ENCODE assay signal across 28 cellular contexts in the genomic region with DNA sequence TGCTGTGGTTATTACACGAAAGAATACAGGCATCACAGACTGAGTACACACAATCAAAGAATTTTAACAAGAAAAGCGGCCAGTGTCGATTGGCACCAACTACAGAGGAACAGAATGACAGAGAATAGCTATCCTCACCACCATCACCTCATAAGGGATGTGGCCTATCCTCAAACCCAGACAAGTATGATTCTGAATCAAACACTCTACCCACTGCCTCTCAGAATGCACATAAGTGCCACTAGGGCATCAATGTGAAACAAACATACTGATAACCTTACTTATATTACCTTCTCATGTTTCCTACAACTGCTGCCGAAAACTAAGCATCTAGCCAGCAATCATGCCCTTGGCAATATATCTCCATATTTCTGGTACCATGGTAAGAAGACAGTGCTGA.
"Had no signal": no experiment of that assay in that cellular context is flagged by ENCODE, and none has a peak within 500 bp of the region (broad histone marks: within the 10 kb centered on the region; RNA-seq: fewer than 3 reads in every experiment).

No MANE protein-coding gene starts in this region.

- H3K9me3 Mint-ChIP-seq: activated naive CD4-positive, alpha-beta T cell treated with anti-CD3 and anti-CD28 coated beads, Interleukin-2, amount 50 U/mL, for 72 hours; activated T-helper 1 cell treated with anti-CD3 and anti-CD28 coated beads, Interleukin-12 subunit alpha, Interleukin-12 subunit beta, Interleukin-2, Interleukin-4 antibody, amounts not matched to agents 30 ng/mL and 10 ng/mL and 1 ng/mL, durations not matched to agents 14 hours and 24 hours and 36 hours; effector memory CD8-positive, alpha-beta T cell; immature natural killer cell; naive thymus-derived CD4-positive, alpha-beta T cell; T-cell; T-helper 2 cell treated with Interferon-gamma antibody and Interleukin-4, amounts not matched to agents 5 μg/mL and 100 μg/mL, for 36 hours had no signal

- H3K4me1 Mint-ChIP-seq: immature natural killer cell; naive thymus-derived CD4-positive, alpha-beta T cell; T-cell had no signal

- FAIRE-seq: endothelial cell of umbilical vein, TTC549 had no signal

- H3K36me3 ChIP-seq: breast epithelium, colonic mucosa, upper lobe of left lung had no signal

- DNase-seq: activated CD4-positive, alpha-beta T cell treated with anti-CD3 and anti-CD28 coated beads, Interleukin-2, amount 50 U/mL, for 1 hour; activated CD4-positive, CD25-positive, alpha-beta regulatory T cell treated with anti-CD3 and anti-CD28 coated beads, Interleukin-2, amount 50 U/mL, for 72 hours; activated gamma-delta T cell treated with Interleukin-2 at 50 U/mL for 16 hours; colonic mucosa; dorsolateral prefrontal cortex; effector memory CD8-positive, alpha-beta T cell; foreskin melanocyte; immature natural killer cell; naive thymus-derived CD4-positive, alpha-beta T cell; retina; sigmoid colon; stimulated activated CD4-positive, alpha-beta T cell treated with anti-CD3 and anti-CD28 coated beads, Interleukin-2, amount 100 ng/mL, for 48 hours; stimulated activated CD8-positive, alpha-beta memory T cell treated with anti-CD3 and anti-CD28 coated beads, Interleukin-4, amount 100 ng/mL, for 48 hours; stimulated activated naive CD4-positive, alpha-beta T cell; T-cell; upper lobe of left lung; WERI-Rb-1 had no signal

- ATAC-seq: effector memory CD8-positive, alpha-beta T cell; esophagus mucosa; left lobe of liver; naive thymus-derived CD4-positive, alpha-beta T cell; T-cell had no signal

- H3K27ac Mint-ChIP-seq: activated naive CD4-positive, alpha-beta T cell treated with anti-CD3 and anti-CD28 coated beads, Interleukin-2, amount 50 U/mL, for 72 hours; activated T-helper 1 cell treated with anti-CD3 and anti-CD28 coated beads, Interleukin-12 subunit alpha, Interleukin-12 subunit beta, Interleukin-2, Interleukin-4 antibody, amounts not matched to agents 30 ng/mL and 10 ng/mL and 1 ng/mL, durations not matched to agents 14 hours and 24 hours and 36 hours; effector memory CD8-positive, alpha-beta T cell; immature natural killer cell; progenitor cell of endocrine pancreas; T-cell; T-helper 2 cell treated with Interferon-gamma antibody and Interleukin-4, amounts not matched to agents 5 μg/mL and 100 μg/mL, for 36 hours had no signal

- H3K27ac ChIP-seq: colonic mucosa, dorsolateral prefrontal cortex, sigmoid colon, upper lobe of left lung, WERI-Rb-1 had no signal

- H3K27me3 ChIP-seq: breast epithelium, colonic mucosa, dorsolateral prefrontal cortex, sigmoid colon, upper lobe of left lung had no signal

- H3K9me3 ChIP-seq: breast epithelium, colonic mucosa, sigmoid colon, upper lobe of left lung had no signal

- H3K27me3 Mint-ChIP-seq: progenitor cell of endocrine pancreas had no signal

- H3K4me1 ChIP-seq: breast epithelium, colonic mucosa, sigmoid colon, upper lobe of left lung had no signal

- H3K4me3 ChIP-seq: breast epithelium, colonic mucosa, dorsolateral prefrontal cortex, lung, sigmoid colon, smooth muscle cell, upper lobe of left lung had no signal

- H3K36me3 Mint-ChIP-seq: activated naive CD4-positive, alpha-beta T cell treated with anti-CD3 and anti-CD28 coated beads, Interleukin-2, amount 50 U/mL, for 72 hours; immature natural killer cell; naive thymus-derived CD4-positive, alpha-beta T cell; T-cell had no signal

- H3K4me2 ChIP-seq: smooth muscle cell had no signal

- H3K4me3 Mint-ChIP-seq: activated T-helper 1 cell treated with anti-CD3 and anti-CD28 coated beads, Interleukin-12 subunit alpha, Interleukin-12 subunit beta, Interleukin-2, Interleukin-4 antibody, amounts not matched to agents 30 ng/mL and 10 ng/mL and 1 ng/mL, durations not matched to agents 14 hours and 24 hours and 36 hours; effector memory CD8-positive, alpha-beta T cell; immature natural killer cell; naive thymus-derived CD4-positive, alpha-beta T cell; T-cell; T-helper 2 cell treated with Interferon-gamma antibody and Interleukin-4, amounts not matched to agents 5 μg/mL and 100 μg/mL, for 36 hours had no signal
